Comparison of ENCODE assay signal across 23 cellular contexts in the genomic region with DNA sequence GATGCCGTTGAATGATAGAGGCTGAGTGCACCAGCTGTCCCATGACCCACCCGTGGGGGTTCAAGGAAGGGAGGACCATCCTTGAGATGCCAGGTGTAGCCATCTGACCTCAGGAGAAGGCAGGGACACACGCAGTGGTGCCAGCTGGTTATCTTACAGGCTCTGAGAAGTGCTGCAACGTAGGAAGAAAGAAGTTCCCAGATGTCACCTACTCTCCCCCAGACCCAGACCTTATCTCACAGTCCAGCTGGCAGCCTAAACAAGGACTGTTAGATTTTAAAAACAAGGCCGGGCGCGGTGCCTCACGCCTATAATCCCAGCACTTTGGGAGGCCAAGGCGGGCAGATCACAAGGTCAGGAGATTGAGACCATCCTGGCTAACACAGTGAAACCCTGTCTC.
"Had no signal": no experiment of that assay in that cellular context is flagged by ENCODE, and none has a peak within 500 bp of the region (broad histone marks: within the 10 kb centered on the region; RNA-seq: fewer than 3 reads in every experiment).

No MANE protein-coding gene starts in this region.

- H3K36me3 ChIP-seq: adrenal gland had no signal

- H3K4me3 ChIP-seq: adrenal gland, PC-9 had no signal

- DNase-seq: activated CD4-positive, alpha-beta T cell treated with anti-CD3 and anti-CD28 coated beads for 48 hours; activated CD4-positive, alpha-beta T cell treated with anti-CD3 and anti-CD28 coated beads, Interleukin-2, amount 50 U/mL, for 4 hours; activated CD4-positive, CD25-positive, alpha-beta regulatory T cell treated with anti-CD3 and anti-CD28 coated beads, Interleukin-2, amount 50 U/mL, for 72 hours; activated CD8-positive, alpha-beta memory T cell treated with anti-CD3 and anti-CD28 coated beads, Interleukin-2, amount 50 U/mL, for 48 hours; activated CD8-positive, alpha-beta T cell treated with anti-CD3 and anti-CD28 coated beads, Interleukin-2, amount 10 ng/mL, durations not matched to agents 7 days and 5 days; activated naive CD4-positive, alpha-beta T cell treated with anti-CD3 and anti-CD28 coated beads, Interleukin-2, amount 50 U/mL, for 16 hours; activated naive CD8-positive, alpha-beta T cell treated with anti-CD3 and anti-CD28 coated beads, Interleukin-2, amount 10 ng/mL, durations not matched to agents 7 days and 5 days; activated T-cell treated with anti-CD3 and anti-CD28 coated beads, Interleukin-2, amount 50 U/mL, for 1 hour; adrenal gland; anterior cingulate cortex; cerebellar nuclear complex; MM.1S; NCI-H1105; NCI-H1436 treated with DMSO at 0.1 percent for 48 hours; NCI-H187; NCI-H2081 treated with DMSO at 0.1 percent for 48 hours; NCI-H2227 treated with DMSO at 0.1 percent for 48 hours; NCI-H446 treated with DMSO at 0.1 percent for 48 hours; NCI-H69; NK-92 treated with Interleukin-12 subunit alpha and Interleukin-12 subunit beta, amount 100 ng/mL, for 24 hours; PC-9; SIG-M5; T-helper 1 cell had no signal

- H3K9me3 ChIP-seq: adrenal gland had no signal

- H3K27me3 ChIP-seq: adrenal gland had no signal

- ATAC-seq: activated CD8-positive, alpha-beta T cell treated with anti-CD3 and anti-CD28 coated beads, Interleukin-2, amount 10 ng/mL, durations not matched to agents 7 days and 5 days had no signal

- H3K4me1 ChIP-seq: adrenal gland had no signal

- H3K27ac ChIP-seq: adrenal gland, PC-9 had no signal

- H2AFZ ChIP-seq: PC-9 had no signal

- H3K4me2 ChIP-seq: PC-9 had no signal
